8 cellular contexts compared by ENCODE assay signal in genomic region chr7:24911213-24911603, GRCh38.
DNase-seq lines count a peak whose midpoint lies in the region; ATAC-seq, FAIRE-seq and TF ChIP-seq lines count a peak whose summit lies in the region.
"Had no signal": no experiment of that assay in that cellular context is flagged by ENCODE, and none has a peak within 500 bp of the region (broad histone marks: within the 10 kb centered on the region; RNA-seq: fewer than 3 reads in every experiment).

No MANE protein-coding gene starts in this region.

- 36 to 65% (median 54%) methylated on average over 3 of the region's 3 CpGs for WGBS in ovary, 3 donors

- H3K79me2 ChIP-seq in endothelial cell of umbilical vein (ENCODE audit: control insufficient read depth, insufficient read depth, low read length) = peaks cover 66% of the 10 kb centered on the region

- no peaks in the 10 kb centered on the region for H3K27me3 ChIP-seq in GM06990 (replicated peaks; ENCODE audit: control insufficient read depth, insufficient read depth, low read length)
- H3K27me3 ChIP-seq in endothelial cell of umbilical vein (ENCODE audit: control insufficient read depth in 2 of 2, insufficient read depth in 2 of 2, low read length in 2 of 2) = no peaks in the 10 kb centered on the region
- H3K27me3 ChIP-seq in ovary = no peaks in the 10 kb centered on the region

- TF ChIP-seq CTCF in GM06990 (IDR thresholded peaks at IDR 0.05; ENCODE audit: insufficient read depth, low read length, poor library complexity, severe bottlenecking) (no peak), endothelial cell of umbilical vein (IDR thresholded peaks at IDR 0.05; ENCODE audit: extremely low read depth in 1 of 2, insufficient read depth in 1 of 2, low read depth in 1 of 2, low read length in 2 of 2) (no peak), ovary (IDR thresholded peaks at IDR 0.05) (no peak)

- H3K36me3 ChIP-seq in GM06990 (ENCODE audit: control insufficient read depth, insufficient read depth, low read length) = no peaks in the 10 kb centered on the region
- no peaks in the 10 kb centered on the region for H3K36me3 ChIP-seq in endothelial cell of umbilical vein (ENCODE audit: control insufficient read depth in 2 of 2, extremely low read depth in 1 of 2, insufficient read depth in 2 of 2, low read length in 2 of 2)
- no peaks in the 10 kb centered on the region for H3K36me3 ChIP-seq in ovary

- H3K9me1 ChIP-seq in endothelial cell of umbilical vein (replicated peaks; ENCODE audit: control insufficient read depth, extremely low read depth, insufficient read depth, low read length) = no peaks in the 10 kb centered on the region

- peak; percentile 43 for DNase-seq in GM06990 (ENCODE audit: extremely low read depth, insufficient read length)
- peak; percentile 62 for DNase-seq in NAMALWA (ENCODE audit: low spot score)
- no peak for DNase-seq in endothelial cell of umbilical vein (ENCODE audit: low read depth, low spot score)
- no peak for DNase-seq in glomerular visceral epithelial cell (ENCODE audit: extremely low spot score)
- DNase-seq in ovary = no peak
- DNase-seq: MM.1S had no signal

- no peak for TF ChIP-seq EP300 in ovary (IDR thresholded peaks at IDR 0.05)

- H3K4me3 ChIP-seq in GM06990 (replicated peaks; ENCODE audit: low read depth, low read length) = no peak overlapping the region
- no peak overlapping the region for H3K4me3 ChIP-seq in endothelial cell of umbilical vein (replicated peaks in 1 of 3; ENCODE audit: insufficient read depth in 1 of 3, low read depth in 1 of 3, low read length in 3 of 3)
- no peak overlapping the region for H3K4me3 ChIP-seq in ovary

- no peak overlapping the region for H2AFZ ChIP-seq in endothelial cell of umbilical vein (ENCODE audit: low read depth, low read length)

- TF ChIP-seq POLR2A in endothelial cell of umbilical vein (IDR thresholded peaks at IDR 0.05; ENCODE audit: low read depth, low read length) = no peak
- no peak for TF ChIP-seq POLR2A in ovary (IDR thresholded peaks at IDR 0.05)

- intact Hi-C loops in endothelial cell of umbilical vein (cut with micrococcal nuclease) = no loop called here
- intact Hi-C loops in ovary (cut with DNase I) = loop anchor here in 1 of 4 donors (1.0 kb wide), 1 partner anchor 36 kb away; no protein-coding TSS in a partner anchor

- H3K27ac ChIP-seq in endothelial cell of umbilical vein (ENCODE audit: insufficient read depth, low read depth, low read length) = no peak overlapping the region
- H3K27ac ChIP-seq in ovary = no peak overlapping the region

- BruUV-seq in endothelial cell of umbilical vein (replicated peaks; lab: Mats Ljungman, UMichigan) = no TSS peak

- CTCF ChIA-PET in endothelial cell of umbilical vein (lab: Charles Lee) = interaction anchor here (1.1 to 3.2 kb wide), 4 partner anchors 10 to 159 kb away, joined by 3 to 20 read pairs (median 4); partner anchors contain the start of gene OSBPL3

- H3K9ac ChIP-seq in endothelial cell of umbilical vein (replicated peaks; ENCODE audit: extremely low read depth, insufficient read depth, low read length) = no peak overlapping the region

- H3K4me1 ChIP-seq in endothelial cell of umbilical vein (ENCODE audit: control insufficient read depth, extremely low read depth, insufficient read depth, low read length) = peaks cover 58% of the 10 kb centered on the region
- H3K4me1 ChIP-seq in ovary (ENCODE audit: insufficient read depth) = peaks cover 7% of the 10 kb centered on the region

- ATAC-seq in GM19351 (IDR thresholded peaks at IDR 0.05; ENCODE audit: unreplicated experiment) (peak; percentile 42), HG02970 (IDR thresholded peaks at IDR 0.05; ENCODE audit: low FRiP score, unreplicated experiment) (no peak)

- FAIRE-seq in endothelial cell of umbilical vein (lab: Jason Lieb, UNC) = no peak

- H3K9me3 ChIP-seq in endothelial cell of umbilical vein (replicated peaks; ENCODE audit: control insufficient read depth, insufficient read depth, low read length) = no peaks in the 10 kb centered on the region
- H3K9me3 ChIP-seq in ovary = no peaks in the 10 kb centered on the region

- dilution Hi-C loops in endothelial cell of umbilical vein (cut with MboI; ENCODE audit: extremely low pct_ligation_motif_present, low sequenced_read_pairs) = no loop called here

- POLR2A ChIA-PET in endothelial cell of umbilical vein (lab: Charles Lee) = no interaction called here

- H4K20me1 ChIP-seq in endothelial cell of umbilical vein (replicated peaks; ENCODE audit: control insufficient read depth, extremely low read depth, insufficient read depth, low read length) = peaks cover 3% of the 10 kb centered on the region

- H3K4me2 ChIP-seq in endothelial cell of umbilical vein (ENCODE audit: insufficient read depth, low read length) = peak overlapping the region; percentile 17

TF ChIP-seq in endothelial cell of umbilical vein, 7 proteins besides CTCF, POLR2A, EP300 and RAD21:
- TF ChIP-seq MAX (IDR thresholded peaks at IDR 0.05; ENCODE audit: insufficient read depth, insufficient read length) (no peak), JUN (IDR thresholded peaks at IDR 0.05; ENCODE audit: borderline replicate concordance, insufficient read depth, insufficient read length, low read depth) (no peak), FOS (IDR thresholded peaks at IDR 0.05; ENCODE audit: borderline replicate concordance, insufficient read depth, low read length) (no peak), EZH2 (IDR thresholded peaks at IDR 0.05; ENCODE audit: borderline replicate concordance, low read depth, low read length, severe bottlenecking) (no peak), MYC (IDR thresholded peaks at IDR 0.05; ENCODE audit: low read depth, low read length) (no peak), GATA2 (IDR thresholded peaks at IDR 0.05; ENCODE audit: insufficient read depth, insufficient read length, low read depth, low read length) (no peak), POLR2AphosphoS5 (IDR thresholded peaks at IDR 0.05; ENCODE audit: insufficient read depth, low read depth, low read length) (no peak)

Comparison
In these comparisons a context has a peak if more than half of its experiments do, and no peak if none do; other contexts are left out.
1. DNase-seq: peak in GM06990 (single experiment) and NAMALWA (single experiment); none in endothelial cell of umbilical vein (single experiment), glomerular visceral epithelial cell (single experiment) and ovary (0 of 5).